ENCODE assay signal across 1 cellular context in genomic region chr7:45892407-45893035, GRCh38.
TF ChIP-seq lines count a peak whose summit lies in the region.

No MANE protein-coding gene starts in this region.

TF ChIP-seq in HepG2, 621 proteins besides CTCF, POLR2A, EP300 and RAD21 (continued from another document and continues in another):
- TF ChIP-seq ZNF318 (CRISPR knock-in tag; IDR thresholded peaks at IDR 0.05) = peak; percentile 88; the same call in 1 of the 2 replicates
- TF ChIP-seq ZNF891 (CRISPR knock-in tag; IDR thresholded peaks at IDR 0.05) = 0 out of 2 replicates have a peak, but pooled peaks have one; percentile 11
- TF ChIP-seq HMG20A (CRISPR knock-in tag; IDR thresholded peaks at IDR 0.05; ENCODE audit: borderline replicate concordance) = peak; percentile 47
- TF ChIP-seq IKZF1 (IDR thresholded peaks at IDR 0.05) = no peak
- TF ChIP-seq GLI4 (CRISPR knock-in tag; IDR thresholded peaks at IDR 0.05; ENCODE audit: borderline replicate concordance) = no peak
- TF ChIP-seq ZNF446 (CRISPR knock-in tag; IDR thresholded peaks at IDR 0.05) = no peak; the same call in 1 of the 2 replicates
- TF ChIP-seq ZBTB44 (CRISPR knock-in tag; IDR thresholded peaks at IDR 0.05) = no peak; the same call in 1 of the 2 replicates
- peak; percentile 76; the same call in 1 of the 2 replicates for TF ChIP-seq HOXD1 (CRISPR knock-in tag; IDR thresholded peaks at IDR 0.05)
- TF ChIP-seq ZFP36 (IDR thresholded peaks at IDR 0.05; ENCODE audit: borderline replicate concordance, low read depth, low read length, partially characterized antibody) = no peak
- peak; percentile 88 for TF ChIP-seq ZNF724P (CRISPR knock-in tag; IDR thresholded peaks at IDR 0.05; ENCODE audit: borderline replicate concordance)
- TF ChIP-seq ZNF362 (CRISPR knock-in tag; IDR thresholded peaks at IDR 0.05; ENCODE audit: borderline replicate concordance) = no peak
- TF ChIP-seq GFI1 (CRISPR knock-in tag; IDR thresholded peaks at IDR 0.05; ENCODE audit: borderline replicate concordance) = no peak; the same call in 1 of the 2 replicates
- peak; percentile 15; the same call in 1 of the 2 replicates for TF ChIP-seq KAT8 (CRISPR knock-in tag; IDR thresholded peaks at IDR 0.05)
- no peak for TF ChIP-seq IRF9 (CRISPR knock-in tag; IDR thresholded peaks at IDR 0.05; ENCODE audit: borderline replicate concordance)
- no peak for TF ChIP-seq ZNF597 (CRISPR knock-in tag; IDR thresholded peaks at IDR 0.05)
- TF ChIP-seq ZNF33B (CRISPR knock-in tag; IDR thresholded peaks at IDR 0.05) = no peak
- peak; percentile 48 for TF ChIP-seq ERF (CRISPR knock-in tag; IDR thresholded peaks at IDR 0.05)
- no peak for TF ChIP-seq BRD4 (CRISPR knock-in tag; IDR thresholded peaks at IDR 0.05)
- no peak for TF ChIP-seq ZNF276 (CRISPR knock-in tag; IDR thresholded peaks at IDR 0.05; ENCODE audit: low read depth)
- no peak for TF ChIP-seq ZNF570 (CRISPR knock-in tag; IDR thresholded peaks at IDR 0.05; ENCODE audit: borderline replicate concordance)
- TF ChIP-seq TP53 (CRISPR knock-in tag; conservative IDR thresholded peaks at IDR 0.05) = peak; percentile 81
- TF ChIP-seq ZBTB34 (CRISPR knock-in tag; IDR thresholded peaks at IDR 0.05) = no peak
- TF ChIP-seq ZNF10 (CRISPR knock-in tag; IDR thresholded peaks at IDR 0.05; ENCODE audit: borderline replicate concordance, low read depth) = no peak
- no peak for TF ChIP-seq CSRNP1 (CRISPR knock-in tag; IDR thresholded peaks at IDR 0.05)
- 0 out of 2 replicates have a peak, but pooled peaks have one; percentile 17 for TF ChIP-seq HOMEZ (CRISPR knock-in tag; IDR thresholded peaks at IDR 0.05; ENCODE audit: low read depth)
- TF ChIP-seq MLXIP (CRISPR knock-in tag; IDR thresholded peaks at IDR 0.05; ENCODE audit: borderline replicate concordance) = no peak
